In genomic region chr14:56461876-56462275, GRCh38 we compare ENCODE assay signal across 25 cellular contexts.
"Had no signal": no experiment of that assay in that cellular context is flagged by ENCODE, and none has a peak within 500 bp of the region (broad histone marks: within the 10 kb centered on the region; RNA-seq: fewer than 3 reads in every experiment).

No MANE protein-coding gene starts in this region.

- FAIRE-seq: K562, RCC 7860 had no signal

- H3K36me3 ChIP-seq: SJSA1 had no signal

- H3K4me3 Mint-ChIP-seq: IgD-negative memory B cell had no signal

- H3K9ac ChIP-seq: KMS-11, SK-N-SH had no signal

- H3K4me2 ChIP-seq: KMS-11, SK-N-SH had no signal

- H3K36me3 Mint-ChIP-seq: IgD-negative memory B cell had no signal

- H3K4me1 ChIP-seq: SJSA1 had no signal

- ATAC-seq: K562 had no signal

- H3K27ac ChIP-seq: HL-60, KMS-11, SJSA1 had no signal

- H3K27me3 ChIP-seq: SJSA1 had no signal

- H3K27ac Mint-ChIP-seq: IgD-negative memory B cell had no signal

- DNase-seq: Kasumi-1, MV-4-11, NCI-H1048, NCI-H1105, NCI-H1417, NCI-H1436 treated with DMSO at 0.1 percent for 48 hours, NCI-H1694, NCI-H187 treated with DMSO at 0.1 percent for 48 hours, NCI-H2107, NCI-H226, NCI-H446, NCI-H510A, NCI-H524 treated with DMSO at 0.1 percent for 48 hours, NCI-H774, Right ventricle myocardium superior, RPMI8226, SIG-M5, SK-N-SH, SW 1271 had no signal

- H3K4me3 ChIP-seq: K562, SJSA1 had no signal

- H3K4me1 Mint-ChIP-seq: IgD-negative memory B cell had no signal

- H3K9me3 ChIP-seq: SJSA1, SK-N-SH had no signal
